ENCODE assay signal across 1 cellular context in genomic region chr20:62508641-62509051, GRCh38.
TF ChIP-seq lines count a peak whose summit lies in the region.

No MANE protein-coding gene starts in this region.

TF ChIP-seq in K562, 482 proteins besides CTCF, POLR2A, EP300 and RAD21:
- TF ChIP-seq PKNOX1 (IDR thresholded peaks at IDR 0.05), result peak; percentile 83
- TF ChIP-seq SP1 (CRISPR knock-in tag; IDR thresholded peaks at IDR 0.05), result no peak
- no peak for TF ChIP-seq SUPT5H (IDR thresholded peaks at IDR 0.05)
- TF ChIP-seq PRDM10 (IDR thresholded peaks at IDR 0.05; ENCODE audit: partially characterized antibody), result peak; percentile 27
- TF ChIP-seq ARID4B (CRISPR knock-in tag; IDR thresholded peaks at IDR 0.05), result no peak
- no peak for TF ChIP-seq SRF (CRISPR knock-in tag; IDR thresholded peaks at IDR 0.05)
- no peak for TF ChIP-seq MCM7 (IDR thresholded peaks at IDR 0.05)
TF ChIP-seq in K562: peak in this region for 2.
